8 cellular contexts compared by ENCODE assay signal in genomic region chr16:69424053-69424934, GRCh38. TPM values are rescaled to one million over a fixed set of nuclear protein-coding genes. Genes with fewer than 3 reads are reported as not detected.
A peak's percentile ranks its signal among the peaks of the same experiment; 100 is the strongest.
DNase-seq lines count a peak whose midpoint lies in the region; ATAC-seq and TF ChIP-seq lines count a peak whose summit lies in the region.

CYB5B (plus strand) TSS chr16:69424619; CDS start chr16:69424684, 65 bp downstream.

- H3K4me1 ChIP-seq in right cardiac atrium (ENCODE audit: control insufficient read depth, insufficient read depth, low read length) (no peaks in the 10 kb centered on the region), uterus (no peaks in the 10 kb centered on the region)

- ATAC-seq in GM18499 (IDR thresholded peaks at IDR 0.05; ENCODE audit: insufficient read depth, unreplicated experiment) (peak; percentile 93), HG02943 (IDR thresholded peaks at IDR 0.05; ENCODE audit: low read depth, unreplicated experiment) (peak; percentile 96), right cardiac atrium (peak; percentile 99 to 100)

- H3K27ac ChIP-seq in right cardiac atrium (ENCODE audit: low read length) (peak within 1 kb of the TSS; percentile 83), uterus (peak within 1 kb of the TSS; percentile 83 to 85)

- H3K36me3 ChIP-seq in uterus, result no peaks in the 10 kb centered on the region

- H3K27me3 ChIP-seq in right cardiac atrium (ENCODE audit: control insufficient read depth, insufficient read depth), result no peaks in the 10 kb centered on the region
- H3K27me3 ChIP-seq in uterus, result no peaks in the 10 kb centered on the region

- 3% methylated on average over 40 of the region's 40 CpGs for WGBS in right cardiac atrium

- H3K4me3 ChIP-seq in right cardiac atrium (ENCODE audit: low read length) (peak within 1 kb of the TSS; percentile 86), uterus (peak within 1 kb of the TSS; percentile 74 to 77)

- peak; percentile 87 for DNase-seq in NCI-H187 treated with DMSO at 0.1 percent for 48 hours (lab: John Stamatoyannopoulos, UW)
- peak; percentile 66 to 97 (median 90) for DNase-seq in anterior cingulate cortex (lab: John Stamatoyannopoulos, UW)
- DNase-seq in right cardiac atrium, result peak; percentile 91 to 97 (median 95)
- peak; percentile 97 for DNase-seq in pulmonary artery endothelial cell (ENCODE audit: low read depth, low spot score)
- DNase-seq in uterus, result peak; percentile 89 to 96

- H3K9me3 ChIP-seq in right cardiac atrium (ENCODE audit: control insufficient read depth, low read length), result no peaks in the 10 kb centered on the region
- no peaks in the 10 kb centered on the region for H3K9me3 ChIP-seq in uterus

- peak; percentile 69 to 76 for TF ChIP-seq POLR2A in uterus (IDR thresholded peaks at IDR 0.05)

- intact Hi-C loops in T-helper 2 cell treated with Interferon-gamma antibody and Interleukin-4, amounts not matched to agents 100 ng/mL and 5 ng/mL, for 36 hours (cut with micrococcal nuclease), result loop anchor here (1.0 to 2.0 kb wide), 6 partner anchors 20 to 141 kb away; partner anchors contain the start of genes NFAT5, PDF, TERF2 and VPS4A
- intact Hi-C loops in right cardiac atrium (cut with DNase I) (no loop called here), uterus (cut with DNase I; ENCODE audit: low total_unique reads) (no loop called here)

- TF ChIP-seq CTCF in uterus (IDR thresholded peaks at IDR 0.05), result peak in 2 of 4 experiments; percentile 26 to 36

RNA-seq across cellular contexts. Expression of gene CYB5B, which starts in this region (rescaled TPM):
- 168 and 177 TPM in 2 replicates for total RNA-seq in T-helper 2 cell treated with Interferon-gamma antibody and Interleukin-4, amounts not matched to agents 100 ng/mL and 5 ng/mL, for 36 hours
- total RNA-seq in right cardiac atrium, result 10 to 100 TPM; 65.0 to 68.7 (median 65.9) TPM
- 63.9 TPM for polyA plus RNA-seq in right cardiac atrium
- total RNA-seq in pulmonary artery endothelial cell, result 102 and 165 TPM in 2 replicates
- 10 to 100 TPM; 24.1 to 70.3 (median 57.6) TPM for total RNA-seq in uterus

Comparison
In these comparisons a context has a peak if more than half of its experiments do, and no peak if none do; other contexts are left out.
1. Peak in every context shown above with its lines: DNase-seq, ATAC-seq, H3K4me3 ChIP-seq and H3K27ac ChIP-seq.